ENCODE assay signal across 21 cellular contexts in genomic region chr5:66722653-66723052, GRCh38.
"Had no signal": no experiment of that assay in that cellular context is flagged by ENCODE, and none has a peak within 500 bp of the region (broad histone marks: within the 10 kb centered on the region; RNA-seq: fewer than 3 reads in every experiment).

No MANE protein-coding gene starts in this region.

- H3K27me3 ChIP-seq: colonic mucosa had no signal

- H3K9me3 Mint-ChIP-seq: activated CD8-positive, alpha-beta T cell treated with anti-CD3 and anti-CD28 coated beads for 36 hours; activated naive CD4-positive, alpha-beta T cell treated with anti-CD3 and anti-CD28 coated beads, Interleukin-2, amount 10 ng/mL, durations not matched to agents 7 days and 5 days; activated naive CD8-positive, alpha-beta T cell treated with anti-CD3 and anti-CD28 coated beads for 36 hours; activated T-cell treated with anti-CD3 and anti-CD28 coated beads, Interleukin-2, amount 50 U/mL, for 72 hours; activated T-helper 2 cell treated with anti-CD3 and anti-CD28 coated beads, Interferon-gamma antibody, Interleukin-2, Interleukin-4, amounts not matched to agents 10 μg/mL and 5 μg/mL and 100 μg/mL, durations not matched to agents 14 hours and 24 hours and 36 hours had no signal

- DNase-seq: activated CD4-positive, alpha-beta T cell treated with anti-CD3 and anti-CD28 coated beads for 4 hours; activated CD8-positive, alpha-beta memory T cell treated with anti-CD3 and anti-CD28 coated beads, Interleukin-2, amount 50 U/mL, for 4 hours; activated CD8-positive, alpha-beta T cell treated with anti-CD3 and anti-CD28 coated beads for 36 hours; activated gamma-delta T cell treated with Interleukin-2 at 50 U/mL for 16 hours; activated naive CD4-positive, alpha-beta T cell treated with anti-CD3 and anti-CD28 coated beads, Interleukin-2, amount 10 ng/mL, durations not matched to agents 7 days and 5 days; activated naive CD8-positive, alpha-beta T cell treated with anti-CD3 and anti-CD28 coated beads for 36 hours; activated T-cell treated with anti-CD3 and anti-CD28 coated beads, Interleukin-2, amount 50 U/mL, for 72 hours; colonic mucosa; Karpas-422; NCI-H1105 treated with DMSO at 0.1 percent for 48 hours; NCI-H1436 treated with DMSO at 0.1 percent for 48 hours; NCI-H187; NCI-H2081 treated with DMSO at 0.1 percent for 48 hours; NCI-H526; NCI-H82; PC-9; SHP77 treated with DMSO at 0.1 percent for 48 hours; T-helper 17 cell; T-helper 9 cell had no signal

- H3K9me3 ChIP-seq: colonic mucosa had no signal

- H3K4me1 Mint-ChIP-seq: activated naive CD4-positive, alpha-beta T cell treated with anti-CD3 and anti-CD28 coated beads, Interleukin-2, amount 10 ng/mL, durations not matched to agents 7 days and 5 days; activated naive CD8-positive, alpha-beta T cell treated with anti-CD3 and anti-CD28 coated beads for 36 hours; T-helper 17 cell had no signal

- H3K36me3 ChIP-seq: colonic mucosa had no signal

- ATAC-seq: activated CD4-positive, CD25-positive, alpha-beta regulatory T cell treated with anti-CD3 and anti-CD28 coated beads, Interleukin-2, amount 50 U/mL, for 24 hours; activated CD8-positive, alpha-beta T cell treated with anti-CD3 and anti-CD28 coated beads for 36 hours; activated T-cell treated with anti-CD3 and anti-CD28 coated beads, Interleukin-2, amount 50 U/mL, for 72 hours; T-helper 17 cell had no signal

- H3K36me3 Mint-ChIP-seq: activated naive CD4-positive, alpha-beta T cell treated with anti-CD3 and anti-CD28 coated beads, Interleukin-2, amount 10 ng/mL, durations not matched to agents 7 days and 5 days; activated naive CD8-positive, alpha-beta T cell treated with anti-CD3 and anti-CD28 coated beads for 36 hours had no signal

- H3K4me3 ChIP-seq: colonic mucosa, PC-9 had no signal

- H3K4me1 ChIP-seq: colonic mucosa had no signal

- H3K27ac ChIP-seq: colonic mucosa, PC-9 had no signal

- H3K27ac Mint-ChIP-seq: activated CD8-positive, alpha-beta T cell treated with anti-CD3 and anti-CD28 coated beads for 36 hours; activated naive CD4-positive, alpha-beta T cell treated with anti-CD3 and anti-CD28 coated beads, Interleukin-2, amount 10 ng/mL, durations not matched to agents 7 days and 5 days; activated naive CD8-positive, alpha-beta T cell treated with anti-CD3 and anti-CD28 coated beads for 36 hours; activated T-cell treated with anti-CD3 and anti-CD28 coated beads, Interleukin-2, amount 50 U/mL, for 72 hours; activated T-helper 2 cell treated with anti-CD3 and anti-CD28 coated beads, Interferon-gamma antibody, Interleukin-2, Interleukin-4, amounts not matched to agents 10 μg/mL and 5 μg/mL and 100 μg/mL, durations not matched to agents 14 hours and 24 hours and 36 hours; T-helper 17 cell had no signal

- H3K4me3 Mint-ChIP-seq: activated CD8-positive, alpha-beta T cell treated with anti-CD3 and anti-CD28 coated beads for 36 hours; activated naive CD4-positive, alpha-beta T cell treated with anti-CD3 and anti-CD28 coated beads, Interleukin-2, amount 10 ng/mL, durations not matched to agents 7 days and 5 days; activated naive CD8-positive, alpha-beta T cell treated with anti-CD3 and anti-CD28 coated beads for 36 hours; activated T-cell treated with anti-CD3 and anti-CD28 coated beads, Interleukin-2, amount 50 U/mL, for 72 hours had no signal
